ENCODE assay signal across 22 cellular contexts in genomic region chr7:108380527-108380926, GRCh38.
"Had no signal": no experiment of that assay in that cellular context is flagged by ENCODE, and none has a peak within 500 bp of the region (broad histone marks: within the 10 kb centered on the region; RNA-seq: fewer than 3 reads in every experiment).

No MANE protein-coding gene starts in this region.

- H3K4me1 ChIP-seq: heart right ventricle, left lung, lower lobe of right lung, right lobe of liver had no signal

- H3K27me3 Mint-ChIP-seq: stimulated activated naive CD8-positive, alpha-beta T cell treated with anti-CD3 and anti-CD28 coated beads, Interleukin-15, Interleukin-2, amounts not matched to agents 100 ng/mL and 50 ng/mL, for 24 hours had no signal

- DNase-seq: activated B cell treated with CpG ODN at 0.5 μM for 24 hours; activated CD8-positive, alpha-beta T cell treated with anti-CD3 and anti-CD28 coated beads, Interleukin-2, amount 10 ng/mL, durations not matched to agents 7 days and 5 days; activated effector memory CD4-positive, alpha-beta T cell treated with anti-CD3 and anti-CD28 coated beads, Interleukin-2, amount 50 U/mL, for 16 hours; activated naive CD4-positive, alpha-beta T cell treated with anti-CD3 and anti-CD28 coated beads for 36 hours; activated T-cell treated with anti-CD3 and anti-CD28 coated beads for 4 hours; amniotic stem cell; effector CD4-positive, alpha-beta T cell; heart right ventricle; kidney glomerular epithelial cell; left lung; lower lobe of right lung; mesendoderm; right lobe of liver; stimulated activated CD4-positive, alpha-beta T cell treated with anti-CD3 and anti-CD28 coated beads, Interleukin-2, amount 100 ng/mL, for 48 hours; SW 1271; trophoblast cell had no signal

- H3K4me1 Mint-ChIP-seq: central memory CD8-positive, alpha-beta T cell; nephron had no signal

- H3K36me3 ChIP-seq: heart right ventricle, left lung, lower lobe of right lung, right lobe of liver, thoracic aorta had no signal

- H3K9me3 ChIP-seq: heart right ventricle, left lung, lower lobe of right lung, right lobe of liver, thoracic aorta had no signal

- H3K27me3 ChIP-seq: right lobe of liver had no signal

- H3K27ac Mint-ChIP-seq: activated B cell treated with CpG ODN at 0.5 μM for 24 hours; activated CD8-positive, alpha-beta T cell treated with anti-CD3 and anti-CD28 coated beads, Interleukin-2, amount 10 ng/mL, durations not matched to agents 7 days and 5 days; activated naive CD4-positive, alpha-beta T cell treated with anti-CD3 and anti-CD28 coated beads for 36 hours; dendritic cell treated with granulocyte-macrophage colony-stimulating factor and Interleukin-4, amounts not matched to agents 40 ng/mL and 50 ng/mL, for 4 days; nephron; stimulated activated naive CD8-positive, alpha-beta T cell treated with anti-CD3 and anti-CD28 coated beads, Interleukin-15, Interleukin-2, amounts not matched to agents 100 ng/mL and 50 ng/mL, for 24 hours; T-helper 1 cell treated with Interleukin-12 subunit alpha and Interleukin-12 subunit beta and Interleukin-4 antibody, amounts not matched to agents 30 μg/mL and 1 μg/mL, for 36 hours had no signal

- H3K4me3 ChIP-seq: heart right ventricle, left lung, lower lobe of right lung, right lobe of liver, thoracic aorta had no signal

- H3K27ac ChIP-seq: heart right ventricle, left lung, lower lobe of right lung, right lobe of liver, thoracic aorta had no signal

- H3K4me3 Mint-ChIP-seq: activated B cell treated with CpG ODN at 0.5 μM for 24 hours; activated CD8-positive, alpha-beta T cell treated with anti-CD3 and anti-CD28 coated beads, Interleukin-2, amount 10 ng/mL, durations not matched to agents 7 days and 5 days; activated naive CD4-positive, alpha-beta T cell treated with anti-CD3 and anti-CD28 coated beads for 36 hours; central memory CD8-positive, alpha-beta T cell; dendritic cell treated with granulocyte-macrophage colony-stimulating factor and Interleukin-4, amounts not matched to agents 40 ng/mL and 50 ng/mL, for 4 days; nephron; stimulated activated naive CD8-positive, alpha-beta T cell treated with anti-CD3 and anti-CD28 coated beads, Interleukin-15, Interleukin-2, amounts not matched to agents 100 ng/mL and 50 ng/mL, for 24 hours; T-helper 1 cell treated with Interleukin-12 subunit alpha and Interleukin-12 subunit beta and Interleukin-4 antibody, amounts not matched to agents 30 μg/mL and 1 μg/mL, for 36 hours had no signal

- H3K9me3 Mint-ChIP-seq: activated B cell treated with CpG ODN at 0.5 μM for 24 hours; activated naive CD4-positive, alpha-beta T cell treated with anti-CD3 and anti-CD28 coated beads for 36 hours; central memory CD8-positive, alpha-beta T cell; dendritic cell treated with granulocyte-macrophage colony-stimulating factor and Interleukin-4, amounts not matched to agents 40 ng/mL and 50 ng/mL, for 4 days; nephron; stimulated activated naive CD8-positive, alpha-beta T cell treated with anti-CD3 and anti-CD28 coated beads, Interleukin-15, Interleukin-2, amounts not matched to agents 100 ng/mL and 50 ng/mL, for 24 hours; T-helper 1 cell treated with Interleukin-12 subunit alpha and Interleukin-12 subunit beta and Interleukin-4 antibody, amounts not matched to agents 30 μg/mL and 1 μg/mL, for 36 hours had no signal

- ATAC-seq: activated CD8-positive, alpha-beta T cell treated with anti-CD3 and anti-CD28 coated beads, Interleukin-2, amount 10 ng/mL, durations not matched to agents 7 days and 5 days; heart right ventricle; left lung; lower lobe of right lung; right lobe of liver had no signal
